Comparison of ENCODE assay signal across 16 cellular contexts in genomic region chr3:172087198-172087597, GRCh38. TPM values are rescaled to one million over a fixed set of nuclear protein-coding genes. Genes with fewer than 3 reads are reported as not detected.
DNase-seq lines count a peak whose midpoint lies in the region; ATAC-seq, FAIRE-seq and TF ChIP-seq lines count a peak whose summit lies in the region.
"Had no signal": no experiment of that assay in that cellular context is flagged by ENCODE, and none has a peak within 500 bp of the region (broad histone marks: within the 10 kb centered on the region; RNA-seq: fewer than 3 reads in every experiment).

No MANE protein-coding gene starts in this region.

- H3K79me2 ChIP-seq in GM23248 (ENCODE audit: insufficient read depth): peaks cover 96% of the 10 kb centered on the region
- H3K79me2 ChIP-seq in astrocyte (ENCODE audit: insufficient read depth, low read length): peaks cover 100% of the 10 kb centered on the region

- H3K36me3 Mint-ChIP-seq in astrocyte (ENCODE audit: low read depth, unreplicated experiment): peaks cover 17% of the 10 kb centered on the region

- no peaks in the 10 kb centered on the region for H3K27me3 Mint-ChIP-seq in astrocyte (ENCODE audit: low read depth, unreplicated experiment)

- no peak for DNase-seq in A549 (ENCODE audit: low read depth in 1 of 2, low spot score in 1 of 2)
- peak; percentile 71 for DNase-seq in GM23248
- peak; percentile 78 for DNase-seq in astrocyte (ENCODE audit: low read depth)
- DNase-seq in NCI-H1105 (lab: John Stamatoyannopoulos, UW): no peak
- DNase-seq in NCI-H345 (lab: John Stamatoyannopoulos, UW): no peak
- no peak for DNase-seq in lower lobe of right lung
- DNase-seq: activated CD4-positive, alpha-beta T cell treated with anti-CD3 and anti-CD28 coated beads, Interleukin-2, amount 50 U/mL, for 4 hours; heart right ventricle; left ventricle myocardium inferior; MG63; NCI-H774; Right ventricle myocardium superior had no signal

- 86% methylated on average over 4 of the region's 4 CpGs for WGBS in A549 (ENCODE audit: missing lambda C conversion rate)
- 39 to 44% methylated on average over 4 of the region's 4 CpGs for WGBS in GM23248 (ENCODE audit: low coverage in 1 of 2, low lambda C conversion rate in 2 of 2, missing lambda C conversion rate in 2 of 2), 2 experiments

- H3K27ac ChIP-seq in A549 (0 out of 6 replicates have a peak overlapping the region, but pooled peaks of 1 of the 2 experiments have one; percentile 43), GM23248 (peak overlapping the region; percentile 95), astrocyte (ENCODE audit: low read depth, low read length) (peak overlapping the region; percentile 29), mucosa of rectum (ENCODE audit: low read depth in 2 of 2, low read length in 2 of 2) (peak overlapping the region; percentile 62 to 77), lower lobe of right lung (no peak overlapping the region)
- H3K27ac ChIP-seq: left ventricle myocardium inferior, thoracic aorta had no signal

- H3K4me1 ChIP-seq in A549 (peaks cover 82% of the 10 kb centered on the region), GM23248 (ENCODE audit: insufficient read depth) (peaks cover 93% of the 10 kb centered on the region), astrocyte (ENCODE audit: insufficient read depth, low read length) (peaks cover 49% of the 10 kb centered on the region), mucosa of rectum (ENCODE audit: control insufficient read depth in 2 of 2, insufficient read depth in 2 of 2, low read length in 2 of 2) (peaks cover 12 to 25% of the 10 kb centered on the region in 2 donors), lower lobe of right lung (peaks cover 31% of the 10 kb centered on the region)

- FAIRE-seq in A549 (lab: Jason Lieb, UNC): no peak
- FAIRE-seq in astrocyte (lab: Jason Lieb, UNC): no peak
- FAIRE-seq: GM12878 had no signal

- peaks cover 77% of the 10 kb centered on the region for H3K4me1 Mint-ChIP-seq in astrocyte (ENCODE audit: low read depth, unreplicated experiment)

- no peaks in the 10 kb centered on the region for H3K9me3 Mint-ChIP-seq in astrocyte (ENCODE audit: unreplicated experiment)

- peak overlapping the region; percentile 95 for H3K27ac Mint-ChIP-seq in astrocyte (ENCODE audit: unreplicated experiment)

- no peak overlapping the region for H2AFZ ChIP-seq in GM23248
- H2AFZ ChIP-seq in astrocyte (ENCODE audit: low read depth, low read length): no peak overlapping the region

- H3K9ac ChIP-seq in GM23248 (peak overlapping the region; percentile 28; the same call in 1 of the 2 replicates), astrocyte (ENCODE audit: low read length) (no peak overlapping the region), mucosa of rectum (ENCODE audit: low read depth in 1 of 2, low read length in 2 of 2) (no peak overlapping the region)

- ATAC-seq in A549 (no peak), lower lobe of right lung (no peak), GM19455 (IDR thresholded peaks at IDR 0.05; ENCODE audit: unreplicated experiment) (no peak)

- H3F3A ChIP-seq in GM23248 (ENCODE audit: insufficient read depth): peaks cover 89% of the 10 kb centered on the region

- 0 out of 2 replicates have a peak, but pooled peaks cover 4% of the 10 kb centered on the region for H4K20me1 ChIP-seq in GM23248 (ENCODE audit: insufficient read depth)
- H4K20me1 ChIP-seq in astrocyte (ENCODE audit: insufficient read depth, low read length): peaks cover 93% of the 10 kb centered on the region

- H3K36me3 ChIP-seq in GM23248 (ENCODE audit: low read depth): 0 out of 2 replicates have a peak, but pooled peaks cover 9% of the 10 kb centered on the region
- H3K36me3 ChIP-seq in astrocyte (ENCODE audit: insufficient read depth, low read length): peaks cover 7% of the 10 kb centered on the region
- peaks cover 0 to 5% of the 10 kb centered on the region in 2 donors for H3K36me3 ChIP-seq in mucosa of rectum (ENCODE audit: control insufficient read depth in 2 of 2, insufficient read depth in 2 of 2, low read length in 2 of 2)
- H3K36me3 ChIP-seq in lower lobe of right lung: no peaks in the 10 kb centered on the region
- H3K36me3 ChIP-seq: left ventricle myocardium inferior, thoracic aorta had no signal

- H3K4me2 ChIP-seq in A549 (peak overlapping the region; percentile 22; the same call in 2 of the 3 replicates), GM23248 (ENCODE audit: unreplicated experiment) (peak overlapping the region; percentile 67), astrocyte (ENCODE audit: low read length) (peak overlapping the region; percentile 8)

- H3K4me3 ChIP-seq in A549 (no peak overlapping the region), GM23248 (peak overlapping the region; percentile 24; the same call in 1 of the 2 replicates), astrocyte (ENCODE audit: insufficient read depth, low read depth, low read length) (no peak overlapping the region), mucosa of rectum (ENCODE audit: low read length in 2 of 2) (no peak overlapping the region), lower lobe of right lung (no peak overlapping the region)
- H3K4me3 ChIP-seq: GM12878, heart right ventricle, left ventricle myocardium inferior, MG63, thoracic aorta had no signal

- no peak for TF ChIP-seq POLR2A in A549 (IDR thresholded peaks at IDR 0.05; ENCODE audit: low read length)

- no peaks in the 10 kb centered on the region for H3K9me2 ChIP-seq in GM23248 (ENCODE audit: insufficient read depth)

- no peaks in the 10 kb centered on the region for H3K27me3 ChIP-seq in GM23248 (replicated peaks; ENCODE audit: insufficient read depth)
- H3K27me3 ChIP-seq in astrocyte (ENCODE audit: insufficient read depth, low read length): no peaks in the 10 kb centered on the region
- no peaks in the 10 kb centered on the region for H3K27me3 ChIP-seq in mucosa of rectum (ENCODE audit: control insufficient read depth in 2 of 2, insufficient read depth in 2 of 2, low read length in 2 of 2)
- no peaks in the 10 kb centered on the region for H3K27me3 ChIP-seq in lower lobe of right lung (ENCODE audit: low read depth)
- H3K27me3 ChIP-seq: heart right ventricle, MG63 had no signal

- POLR2A ChIA-PET in A549 (lab: Yijun Ruan, JAX): no interaction called here

- TF ChIP-seq CTCF in A549 (IDR thresholded peaks at IDR 0.05): no peak
- no peak for TF ChIP-seq CTCF in astrocyte (IDR thresholded peaks at IDR 0.05; ENCODE audit: insufficient read depth, low read depth, low read length)
- no peak for TF ChIP-seq CTCF in lower lobe of right lung (IDR thresholded peaks at IDR 0.05)

- peak overlapping the region; percentile 54 for H3K4me3 Mint-ChIP-seq in astrocyte (ENCODE audit: unreplicated experiment)

- H3K9me3 ChIP-seq in A549: no peaks in the 10 kb centered on the region
- H3K9me3 ChIP-seq in GM23248 (ENCODE audit: low read depth): no peaks in the 10 kb centered on the region
- H3K9me3 ChIP-seq in astrocyte (ENCODE audit: insufficient read depth, low read depth, low read length): no peaks in the 10 kb centered on the region
- H3K9me3 ChIP-seq in mucosa of rectum (ENCODE audit: control insufficient read depth in 2 of 2, low read length in 2 of 2): no peaks in the 10 kb centered on the region
- H3K9me3 ChIP-seq in lower lobe of right lung: no peaks in the 10 kb centered on the region
- H3K9me3 ChIP-seq: heart right ventricle, left ventricle myocardium inferior, MG63, thoracic aorta had no signal

- TF ChIP-seq RAD21 in A549 (conservative IDR thresholded peaks at IDR 0.05 in 1 of 2, IDR thresholded peaks at IDR 0.05 in 1 of 2): no peak

- intact Hi-C loops in lower lobe of right lung (cut with DNase I): no loop called here

- CTCF ChIA-PET in A549 (lab: Yijun Ruan, JAX): no interaction called here

- TF ChIP-seq EP300 in A549 (IDR thresholded peaks at IDR 0.05): no peak

- in situ Hi-C loops in GM23248 (cut with MboI): no loop called here

TF ChIP-seq in A549, 52 proteins besides CTCF, POLR2A, EP300 and RAD21 (continues in another document):
- TF ChIP-seq KDM5A (IDR thresholded peaks at IDR 0.05): no peak
- no peak for TF ChIP-seq MYC (IDR thresholded peaks at IDR 0.05; ENCODE audit: borderline replicate concordance, low read length)
- no peak for TF ChIP-seq GATA3 (IDR thresholded peaks at IDR 0.05; ENCODE audit: borderline replicate concordance)
- no peak for TF ChIP-seq EHF (CRISPR knock-in tag; IDR thresholded peaks at IDR 0.05)
- no peak for TF ChIP-seq REST (IDR thresholded peaks at IDR 0.05)

RNA-seq across cellular contexts. Expression of gene FNDC3B, which starts 47.8 kb away (rescaled TPM):
- polyA plus RNA-seq in A549 (2011; rRNA removed): 29.5 and 56.0 TPM in 2 replicates
- polyA plus RNA-seq in A549 (2012; cell fraction: cytosol; rRNA removed): 8.4 and 8.6 TPM in 2 replicates
- polyA plus RNA-seq in A549 (2012; cell fraction: nucleus; rRNA removed): 7.0 and 15.3 TPM in 2 replicates
- polyA plus RNA-seq in A549 (2017; fragmentation: RNase III; extraction: RNeasy Plus Mini Kit Qiagen cat#74134 plus additional on column Dnase treatment): 29.9 to 34.5 TPM (median 33.6 TPM) in 3 replicates
- 181 TPM in 2 replicates for polyA minus RNA-seq in A549 (2011; rRNA and poly(A)+ RNA removed)
- total RNA-seq in GM23248 (2014; rRNA removed; shearing (Covaris generic)): 123 and 128 TPM in 2 replicates
- 85.5 and 95.7 TPM in 2 replicates for polyA plus RNA-seq in GM23248 (2016; fragmentation: Nextera tagmentation; extraction: Ambion mirVana)
- 327 and 332 TPM in 2 replicates for total RNA-seq in astrocyte
- 153 TPM for total RNA-seq in lower lobe of right lung

Comparison
In these comparisons a context has a peak if more than half of its experiments do, and no peak if none do; other contexts are left out.
1. DNase-seq: peak in GM23248 (single experiment) and astrocyte (single experiment); none in A549 (0 of 2), NCI-H1105 (single experiment), NCI-H345 (single experiment) and lower lobe of right lung (single experiment).
2. H3K4me2 ChIP-seq: peak in every context shown above with its lines; median percentile 67 in GM23248; 22 in A549; 8 in astrocyte.